ENCODE assay signal across 17 cellular contexts in genomic region chrX:13863326-13863725, GRCh38. TPM values are rescaled to one million over a fixed set of nuclear protein-coding genes. Genes with fewer than 3 reads are reported as not detected.
DNase-seq lines count a peak whose midpoint lies in the region; ATAC-seq lines count a peak whose summit lies in the region.
"Had no signal": no experiment of that assay in that cellular context is flagged by ENCODE, and none has a peak within 500 bp of the region (broad histone marks: within the 10 kb centered on the region; RNA-seq: fewer than 3 reads in every experiment).

No MANE protein-coding gene starts in this region.

- H3K27me3 ChIP-seq in layer of hippocampus (ENCODE audit: control insufficient read depth, insufficient read depth, low read length): no peaks in the 10 kb centered on the region
- H3K27me3 ChIP-seq: neutrophil, uterus had no signal

- H3K27ac ChIP-seq in layer of hippocampus (ENCODE audit: low read depth, low read length): peak overlapping the region; percentile 35
- peak overlapping the region; percentile 77 for H3K27ac ChIP-seq in temporal lobe (ENCODE audit: low read depth, low read length)
- H3K27ac ChIP-seq: left lung, neutrophil, uterus had no signal

- no peaks in the 10 kb centered on the region for H3K4me1 Mint-ChIP-seq in activated CD4-positive, alpha-beta T cell treated with anti-CD3 and anti-CD28 coated beads for 36 hours

- H3K4me3 Mint-ChIP-seq in activated CD4-positive, alpha-beta T cell treated with anti-CD3 and anti-CD28 coated beads for 36 hours: no peak overlapping the region

- peak; percentile 4 for DNase-seq in activated CD4-positive, alpha-beta T cell treated with anti-CD3 and anti-CD28 coated beads for 36 hours
- no peak for DNase-seq in activated CD4-positive, alpha-beta T cell treated with anti-CD3 and anti-CD28 coated beads, Interleukin-2, amount 50 U/mL, for 4 hours
- DNase-seq in astrocyte of the hippocampus (ENCODE audit: low read depth, low spot score) (peak; percentile 51), amniotic stem cell (lab: John Stamatoyannopoulos, UW) (no peak)
- DNase-seq in stimulated activated CD4-positive, alpha-beta T cell treated with anti-CD3 and anti-CD28 coated beads, Interleukin-4, amount 100 ng/mL, for 24 hours: no peak
- DNase-seq: activated CD8-positive, alpha-beta memory T cell treated with anti-CD3 and anti-CD28 coated beads, Interleukin-2, amount 50 U/mL, for 4 hours; left lung; NCI-H1417 treated with DMSO at 0.1 percent for 48 hours; Right ventricle myocardium superior; uterus had no signal

- H3K36me3 Mint-ChIP-seq in activated CD4-positive, alpha-beta T cell treated with anti-CD3 and anti-CD28 coated beads for 36 hours (ENCODE audit: low read depth): no peaks in the 10 kb centered on the region

- no peak for ATAC-seq in activated CD4-positive, alpha-beta T cell treated with anti-CD3 and anti-CD28 coated beads for 36 hours
- no peak for ATAC-seq in HG03520 (IDR thresholded peaks at IDR 0.05; ENCODE audit: unreplicated experiment)
- ATAC-seq: HCT116, HepG2, left lung had no signal

- CTCF ChIA-PET in activated CD4-positive, alpha-beta T cell treated with anti-CD3 and anti-CD28 coated beads for 36 hours (lab: Charles Lee): no interaction called here

- H3K9me3 Mint-ChIP-seq in activated CD4-positive, alpha-beta T cell treated with anti-CD3 and anti-CD28 coated beads for 36 hours (ENCODE audit: low read depth): no peaks in the 10 kb centered on the region

- H3K27ac Mint-ChIP-seq in activated CD4-positive, alpha-beta T cell treated with anti-CD3 and anti-CD28 coated beads for 36 hours: no peak overlapping the region

- intact Hi-C loops in activated CD4-positive, alpha-beta T cell treated with anti-CD3 and anti-CD28 coated beads for 36 hours (cut with DNase I, micrococcal nuclease): no loop called here

- POLR2A ChIA-PET in activated CD4-positive, alpha-beta T cell treated with anti-CD3 and anti-CD28 coated beads for 36 hours (lab: Charles Lee): no interaction called here

- peaks cover 15% of the 10 kb centered on the region for H3K27me3 Mint-ChIP-seq in activated CD4-positive, alpha-beta T cell treated with anti-CD3 and anti-CD28 coated beads for 36 hours

RNA-seq across cellular contexts. Expression of gene GPM6B, which starts 46.4 kb away (rescaled TPM):
- total RNA-seq in activated CD4-positive, alpha-beta T cell treated with anti-CD3 and anti-CD28 coated beads for 36 hours: under 1 TPM in 1 of 2 experiments, not detected in 1; 0.14 TPM
- 323 TPM for total RNA-seq in temporal lobe
- total RNA-seq: HepG2, OCI-LY7 had no signal

Comparison
In these comparisons a context has a peak if more than half of its experiments do, and no peak if none do; other contexts are left out.
1. DNase-seq: peak in activated CD4-positive, alpha-beta T cell treated with anti-CD3 and anti-CD28 coated beads for 36 hours (single experiment) and astrocyte of the hippocampus (single experiment); none in activated CD4-positive, alpha-beta T cell treated with anti-CD3 and anti-CD28 coated beads, Interleukin-2, amount 50 U/mL, for 4 hours (0 of 2), stimulated activated CD4-positive, alpha-beta T cell treated with anti-CD3 and anti-CD28 coated beads, Interleukin-4, amount 100 ng/mL, for 24 hours (single experiment) and amniotic stem cell (single experiment).
2. RNA of gene GPM6B, which starts 46.4 kb away (total RNA-seq): 323 TPM in temporal lobe (single experiment); 0.14 TPM in activated CD4-positive, alpha-beta T cell treated with anti-CD3 and anti-CD28 coated beads for 36 hours; every median in the first group is over 100 times any median in the second.